In genomic region chr20:59580208-59580980, GRCh38 we compare ENCODE assay signal across 23 cellular contexts. TPM values are rescaled to one million over a fixed set of nuclear protein-coding genes. Genes with fewer than 3 reads are reported as not detected.
DNase-seq lines count a peak whose midpoint lies in the region; FAIRE-seq and TF ChIP-seq lines count a peak whose summit lies in the region.
"Had no signal": no experiment of that assay in that cellular context is flagged by ENCODE, and none has a peak within 500 bp of the region (broad histone marks: within the 10 kb centered on the region; RNA-seq: fewer than 3 reads in every experiment).

No MANE protein-coding gene starts in this region.

- no peaks in the 10 kb centered on the region for H3K9me3 ChIP-seq in smooth muscle cell (replicated peaks; ENCODE audit: low read depth)
- H3K9me3 ChIP-seq: A549, upper lobe of right lung had no signal

- H3K27me3 ChIP-seq in smooth muscle cell (ENCODE audit: low read depth) = peaks cover 30% of the 10 kb centered on the region

- in situ Hi-C loops in KBM-7 (cut with MboI; ENCODE audit: low pct_unique_long_range_greater_than_20kb, low sequenced_read_pairs) = loop anchor here (10.0 kb wide), 1 partner anchor 174 kb away; no protein-coding TSS in a partner anchor

- DNase-seq in activated effector memory CD4-positive, alpha-beta T cell treated with anti-CD3 and anti-CD28 coated beads, Interleukin-2, amount 50 U/mL, for 16 hours = peak; percentile 24
- DNase-seq in activated effector memory CD4-positive, alpha-beta T cell treated with Interleukin-2 at 50 U/mL for 16 hours = no peak
- peak; percentile 38 for DNase-seq in KBM-7
- DNase-seq in cerebellar cortex (ENCODE audit: low spot score) = peak; percentile 49
- no peak for DNase-seq in smooth muscle cell (lab: John Stamatoyannopoulos, UW; ENCODE audit: unreplicated experiment)
- no peak for DNase-seq in UCSD-AML1 (lab: John Stamatoyannopoulos, UW; ENCODE audit: unreplicated experiment)
- no peak for DNase-seq in urothelium cell line (ENCODE audit: low spot score)
- no peak for DNase-seq in NK-92 treated with Interleukin-12 subunit alpha and Interleukin-12 subunit beta, amount 100 ng/mL, for 24 hours (lab: John Stamatoyannopoulos, UW)
- DNase-seq: activated CD8-positive, alpha-beta memory T cell treated with anti-CD3 and anti-CD28 coated beads for 24 hours; activated naive CD8-positive, alpha-beta T cell treated with anti-CD3 and anti-CD28 coated beads, Interleukin-2, amount 10 ng/mL, durations not matched to agents 7 days and 5 days; activated T-cell treated with anti-CD3 and anti-CD28 coated beads, Interleukin-2, amount 50 U/mL, for 48 hours; brain microvascular endothelial cell; CD4-positive, alpha-beta memory T cell; cortex of kidney; DMS53; midbrain; NCI-H1417 treated with DMSO at 0.1 percent for 48 hours; SHP77 treated with DMSO at 0.1 percent for 48 hours; stimulated activated CD4-positive, alpha-beta T cell treated with anti-CD3 and anti-CD28 coated beads, Interleukin-4, amount 100 ng/mL, for 24 hours had no signal

- no peaks in the 10 kb centered on the region for H3K4me1 ChIP-seq in smooth muscle cell (ENCODE audit: low read depth)
- H3K4me1 ChIP-seq: A549 had no signal

- no peaks in the 10 kb centered on the region for H4K20me1 ChIP-seq in smooth muscle cell (ENCODE audit: low read depth)

- no peaks in the 10 kb centered on the region for H3K79me2 ChIP-seq in smooth muscle cell (ENCODE audit: low read depth)

- H3K27ac ChIP-seq in smooth muscle cell (ENCODE audit: low read depth) = no peak overlapping the region
- H3K27ac ChIP-seq: A549, brain microvascular endothelial cell, KMS-11, upper lobe of right lung had no signal

- H3F3A ChIP-seq in smooth muscle cell (ENCODE audit: low read depth) = no peaks in the 10 kb centered on the region

- no peak overlapping the region for H2AFZ ChIP-seq in smooth muscle cell (ENCODE audit: low read depth)

- no peaks in the 10 kb centered on the region for H3K36me3 ChIP-seq in smooth muscle cell (ENCODE audit: low read depth)
- H3K36me3 ChIP-seq: brain microvascular endothelial cell, upper lobe of right lung had no signal

- FAIRE-seq in urothelium cell line (lab: Jason Lieb, UNC) = no peak
- FAIRE-seq: A549 had no signal

- TF ChIP-seq CTCF in smooth muscle cell (IDR thresholded peaks at IDR 0.05; ENCODE audit: borderline replicate concordance, insufficient read depth, poor library complexity, severe bottlenecking) = no peak

- no peak overlapping the region for H3K4me3 ChIP-seq in smooth muscle cell
- H3K4me3 ChIP-seq: A549, skin epidermis had no signal

- 37% methylated on average over 8 of the region's 8 CpGs for WGBS in smooth muscle cell (ENCODE audit: low lambda C conversion rate)

- no peak overlapping the region for H3K9ac ChIP-seq in smooth muscle cell (ENCODE audit: low read depth)
- H3K9ac ChIP-seq: KMS-11 had no signal

- peak overlapping the region; percentile 31 for H3K4me2 ChIP-seq in smooth muscle cell
- H3K4me2 ChIP-seq: A549, KMS-11 had no signal

RNA-seq across cellular contexts. Expression of gene PHACTR3, which starts 23.9 kb away (rescaled TPM):
- 0.76 and 1.3 TPM in 2 replicates for total RNA-seq in smooth muscle cell
- polyA plus RNA-seq in smooth muscle cell = 1.7 and 2.6 TPM in 2 replicates
- total RNA-seq: activated naive CD8-positive, alpha-beta T cell treated with anti-CD3 and anti-CD28 coated beads, Interleukin-2, amount 10 ng/mL, durations not matched to agents 7 days and 5 days; CD4-positive, alpha-beta memory T cell had no signal
- polyA plus RNA-seq: A549; CD4-positive, alpha-beta memory T cell had no signal

Comparison
In these comparisons a context has a peak if more than half of its experiments do, and no peak if none do; other contexts are left out.
1. DNase-seq: peak in activated effector memory CD4-positive, alpha-beta T cell treated with anti-CD3 and anti-CD28 coated beads, Interleukin-2, amount 50 U/mL, for 16 hours (single experiment), KBM-7 (single experiment) and cerebellar cortex (single experiment); none in activated effector memory CD4-positive, alpha-beta T cell treated with Interleukin-2 at 50 U/mL for 16 hours (single experiment), smooth muscle cell (single experiment), UCSD-AML1 (single experiment), urothelium cell line (single experiment) and NK-92 treated with Interleukin-12 subunit alpha and Interleukin-12 subunit beta, amount 100 ng/mL, for 24 hours (single experiment).